1 cellular context compared by ENCODE assay signal in genomic region chr6:107713214-107713962, GRCh38.
TF ChIP-seq lines count a peak whose summit lies in the region.

No MANE protein-coding gene starts in this region.

TF ChIP-seq in IMR-90, 13 proteins besides CTCF, POLR2A, EP300 and RAD21 (continued from another document):
- TF ChIP-seq CEBPB (IDR thresholded peaks at IDR 0.05; ENCODE audit: low read depth, low read length), result no peak
- TF ChIP-seq FOS (IDR thresholded peaks at IDR 0.05; ENCODE audit: low read depth, low read length), result no peak
- no peak for TF ChIP-seq MAFK (IDR thresholded peaks at IDR 0.05; ENCODE audit: low read depth, low read length)
- TF ChIP-seq BHLHE40 (IDR thresholded peaks at IDR 0.05; ENCODE audit: low read depth, low read length), result no peak
- no peak for TF ChIP-seq CHD1 (IDR thresholded peaks at IDR 0.05; ENCODE audit: low read depth, low read length)
- TF ChIP-seq USF2 (IDR thresholded peaks at IDR 0.05; ENCODE audit: low read depth, low read length), result no peak
- TF ChIP-seq SMC3 (IDR thresholded peaks at IDR 0.05; ENCODE audit: low read depth, low read length), result no peak
